ENCODE assay signal across 8 cellular contexts in the genomic region with DNA sequence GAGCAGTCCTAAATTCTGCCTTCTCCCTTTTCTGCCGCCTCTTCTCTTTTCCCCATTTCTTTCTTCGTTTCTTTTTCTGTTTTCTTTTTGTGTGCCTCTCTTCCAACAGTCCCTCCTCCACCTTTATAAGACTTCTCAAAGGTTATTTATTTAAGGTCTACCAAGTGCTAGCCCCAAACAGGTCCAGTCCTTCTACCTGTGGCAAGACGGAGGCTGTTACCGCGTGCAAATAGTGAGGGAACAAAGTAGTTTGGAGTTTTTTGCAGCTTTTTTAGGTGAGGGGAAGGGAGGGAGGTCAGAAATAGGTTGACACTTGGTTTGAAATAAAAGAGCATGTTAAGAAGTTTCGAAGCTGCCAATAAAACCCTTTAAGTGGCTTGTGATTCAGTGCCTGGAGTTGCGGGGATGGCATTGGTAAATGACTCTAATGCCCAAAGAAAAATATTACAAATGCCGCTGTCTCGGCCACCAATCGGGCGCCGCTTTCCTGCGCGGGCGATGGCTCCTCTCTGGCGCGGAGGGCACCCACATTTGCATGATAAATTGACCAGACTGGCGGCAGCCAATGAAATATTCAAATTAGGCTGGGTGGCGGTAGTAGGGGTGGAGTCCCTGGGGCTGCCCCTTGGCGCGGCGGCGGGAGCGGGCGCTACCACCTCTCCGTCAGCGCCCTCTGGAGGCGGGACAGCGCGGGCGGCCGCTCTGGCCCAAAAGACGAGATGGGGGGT. TPM values are rescaled to one million over a fixed set of nuclear protein-coding genes. Genes with fewer than 3 reads are reported as not detected.
DNase-seq lines count a peak whose midpoint lies in the region; ATAC-seq, FAIRE-seq and TF ChIP-seq lines count a peak whose summit lies in the region.

No MANE protein-coding gene starts in this region.

- no peak overlapping the region for H2AFZ ChIP-seq in smooth muscle cell (ENCODE audit: low read depth)

- peaks cover 34% of the 10 kb centered on the region for H3K79me2 ChIP-seq in smooth muscle cell (ENCODE audit: low read depth)

- no peaks in the 10 kb centered on the region for H3K27me3 ChIP-seq in smooth muscle cell (ENCODE audit: low read depth)

- no peak overlapping the region for H3K4me3 Mint-ChIP-seq in HFFc6

- H3K4me3 ChIP-seq in smooth muscle cell, result peak overlapping the region; percentile 36

- ATAC-seq in HG03045 (IDR thresholded peaks at IDR 0.05; ENCODE audit: unreplicated experiment) (no peak), HG03108 (IDR thresholded peaks at IDR 0.05; ENCODE audit: unreplicated experiment) (no peak)

- no peaks in the 10 kb centered on the region for H3K36me3 ChIP-seq in smooth muscle cell (ENCODE audit: low read depth)

- H3K36me3 Mint-ChIP-seq in HFFc6 (ENCODE audit: low read depth), result no peaks in the 10 kb centered on the region; the same call in 1 of the 2 replicates

- H3K4me1 ChIP-seq in smooth muscle cell (ENCODE audit: low read depth), result peaks cover 23% of the 10 kb centered on the region

- TF ChIP-seq CTCF in HFFc6 (IDR thresholded peaks at IDR 0.05) (peak; percentile 37; the same call in 1 of the 2 replicates), smooth muscle cell (IDR thresholded peaks at IDR 0.05; ENCODE audit: borderline replicate concordance, insufficient read depth, poor library complexity, severe bottlenecking) (peak; percentile 65)

- H3K4me1 Mint-ChIP-seq in HFFc6 (ENCODE audit: low read depth), result 0 out of 2 replicates have a peak, but pooled peaks cover 13% of the 10 kb centered on the region

- no peak overlapping the region for H3K9ac ChIP-seq in smooth muscle cell (ENCODE audit: low read depth)

- peaks cover 6% of the 10 kb centered on the region for H3F3A ChIP-seq in smooth muscle cell (ENCODE audit: low read depth)

- H3K4me2 ChIP-seq in smooth muscle cell, result peak overlapping the region; percentile 92

- H3K27ac Mint-ChIP-seq in HFFc6, result no peak overlapping the region

- no peak for DNase-seq in HFFc6
- DNase-seq in activated CD8-positive, alpha-beta memory T cell treated with anti-CD3 and anti-CD28 coated beads, Interleukin-2, amount 50 U/mL, for 48 hours, result peak; percentile 84
- peak; percentile 24 to 55 for DNase-seq in frontal cortex (ENCODE audit: low spot score in 2 of 2)
- no peak for DNase-seq in smooth muscle cell (lab: John Stamatoyannopoulos, UW; ENCODE audit: unreplicated experiment)
- no peak for DNase-seq in kidney tubule cell (ENCODE audit: low spot score)
- no peak for DNase-seq in NCI-H1694 treated with DMSO at 0.1 percent for 48 hours (lab: John Stamatoyannopoulos, UW)

- no peaks in the 10 kb centered on the region for H3K9me3 ChIP-seq in smooth muscle cell (replicated peaks; ENCODE audit: low read depth)

- 6% methylated on average over 33 of the region's 33 CpGs for WGBS in smooth muscle cell (ENCODE audit: low lambda C conversion rate)

- H3K27ac ChIP-seq in smooth muscle cell (ENCODE audit: low read depth), result peak overlapping the region; percentile 78

- no peak for FAIRE-seq in frontal cortex (lab: Jason Lieb, UNC)

- no peaks in the 10 kb centered on the region for H3K9me3 Mint-ChIP-seq in HFFc6

- peaks cover 37% of the 10 kb centered on the region for H4K20me1 ChIP-seq in smooth muscle cell (ENCODE audit: low read depth)

- H3K27me3 Mint-ChIP-seq in HFFc6 (ENCODE audit: insufficient read depth), result no peaks in the 10 kb centered on the region; the same call in 1 of the 2 replicates

RNA-seq across cellular contexts. Expression of gene TSHZ3, which starts 7.5 kb away (rescaled TPM):
- total RNA-seq in HFFc6 (2021; fragmentation: NEBNext Ultra II Directional; extraction: Animal tissue kit (Norgen Biotek cat#: 25700)), result 10 to 100 TPM in 5 of 6 experiments, 1 to 10 TPM in 1; 9.1 to 14.0 (median 13.1) TPM
- total RNA-seq in frontal cortex, result 22.8 TPM
- total RNA-seq in smooth muscle cell, result 19.6 and 23.7 TPM in 2 replicates
- polyA plus RNA-seq in smooth muscle cell, result 20.5 and 21.8 TPM in 2 replicates

Comparison
In these comparisons a context has a peak if more than half of its experiments do, and no peak if none do; other contexts are left out.
1. DNase-seq: peak in activated CD8-positive, alpha-beta memory T cell treated with anti-CD3 and anti-CD28 coated beads, Interleukin-2, amount 50 U/mL, for 48 hours (single experiment) and frontal cortex (2 of 2); none in HFFc6 (single experiment), smooth muscle cell (single experiment), kidney tubule cell (single experiment) and NCI-H1694 treated with DMSO at 0.1 percent for 48 hours (single experiment).